Comparison of ENCODE assay signal across 2 cellular contexts in the genomic region with DNA sequence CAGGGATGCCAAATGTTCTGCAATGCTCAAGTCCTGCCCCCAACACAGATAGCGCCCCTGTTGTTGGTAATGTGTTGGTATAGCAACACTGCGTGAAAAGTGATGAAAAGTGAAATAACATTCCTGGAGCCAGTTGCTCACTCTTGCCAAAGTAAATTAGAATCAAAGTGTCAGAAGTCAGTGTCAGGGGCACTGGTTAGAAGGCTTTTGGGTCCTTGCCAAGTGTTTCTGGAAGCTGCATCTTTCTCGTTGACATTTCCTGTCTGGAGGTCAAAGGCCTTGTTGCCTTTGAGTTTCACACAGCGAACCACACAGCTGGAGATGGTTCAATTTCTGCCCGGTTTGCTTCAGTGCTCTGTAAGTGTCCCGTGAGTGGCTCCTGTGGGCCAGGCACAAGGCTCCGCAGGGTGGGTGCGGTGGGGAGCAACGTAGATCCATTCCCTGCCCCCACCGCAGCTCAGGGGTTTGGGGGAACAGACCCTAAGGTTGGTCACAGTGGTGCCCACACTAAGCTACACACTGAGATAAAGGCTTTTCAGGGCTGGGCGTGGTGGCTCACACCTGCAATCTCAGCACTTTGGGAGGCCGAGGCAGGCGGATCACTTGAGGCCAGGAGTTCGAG.
TF ChIP-seq lines count a peak whose summit lies in the region.

No MANE protein-coding gene starts in this region.

TF ChIP-seq in HCT116, 20 proteins besides CTCF, POLR2A, EP300 and RAD21:
- TF ChIP-seq, protein P1, sequence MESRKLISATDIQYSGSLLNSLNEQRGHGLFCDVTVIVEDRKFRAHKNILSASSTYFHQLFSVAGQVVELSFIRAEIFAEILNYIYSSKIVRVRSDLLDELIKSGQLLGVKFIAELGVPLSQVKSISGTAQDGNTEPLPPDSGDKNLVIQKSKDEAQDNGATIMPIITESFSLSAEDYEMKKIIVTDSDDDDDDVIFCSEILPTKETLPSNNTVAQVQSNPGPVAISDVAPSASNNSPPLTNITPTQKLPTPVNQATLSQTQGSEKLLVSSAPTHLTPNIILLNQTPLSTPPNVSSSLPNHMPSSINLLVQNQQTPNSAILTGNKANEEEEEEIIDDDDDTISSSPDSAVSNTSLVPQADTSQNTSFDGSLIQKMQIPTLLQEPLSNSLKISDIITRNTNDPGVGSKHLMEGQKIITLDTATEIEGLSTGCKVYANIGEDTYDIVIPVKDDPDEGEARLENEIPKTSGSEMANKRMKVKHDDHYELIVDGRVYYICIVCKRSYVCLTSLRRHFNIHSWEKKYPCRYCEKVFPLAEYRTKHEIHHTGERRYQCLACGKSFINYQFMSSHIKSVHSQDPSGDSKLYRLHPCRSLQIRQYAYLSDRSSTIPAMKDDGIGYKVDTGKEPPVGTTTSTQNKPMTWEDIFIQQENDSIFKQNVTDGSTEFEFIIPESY (IDR thresholded peaks at IDR 0.05; ENCODE audit: extremely low read depth, insufficient replicate concordance, low read length): no peak
- TF ChIP-seq FOSL1 (IDR thresholded peaks at IDR 0.05; ENCODE audit: low read depth): no peak
- no peak for TF ChIP-seq YY1 (IDR thresholded peaks at IDR 0.05; ENCODE audit: extremely low read depth, insufficient replicate concordance, low read depth, low read length)
- no peak for TF ChIP-seq SIN3A (IDR thresholded peaks at IDR 0.05; ENCODE audit: low read depth)
- TF ChIP-seq TCF7L2 (IDR thresholded peaks at IDR 0.05; ENCODE audit: borderline replicate concordance, extremely low read depth, insufficient read depth, insufficient read length): no peak
- no peak for TF ChIP-seq CEBPB (IDR thresholded peaks at IDR 0.05; ENCODE audit: low read depth)
- no peak for TF ChIP-seq SP1 (IDR thresholded peaks at IDR 0.05; ENCODE audit: low read depth)
- no peak for TF ChIP-seq EZH2 (IDR thresholded peaks at IDR 0.05)
- no peak for TF ChIP-seq SRF (IDR thresholded peaks at IDR 0.05; ENCODE audit: low read depth)
- no peak for TF ChIP-seq ELF1 (IDR thresholded peaks at IDR 0.05; ENCODE audit: borderline replicate concordance, low read depth)
- TF ChIP-seq, protein P2, sequence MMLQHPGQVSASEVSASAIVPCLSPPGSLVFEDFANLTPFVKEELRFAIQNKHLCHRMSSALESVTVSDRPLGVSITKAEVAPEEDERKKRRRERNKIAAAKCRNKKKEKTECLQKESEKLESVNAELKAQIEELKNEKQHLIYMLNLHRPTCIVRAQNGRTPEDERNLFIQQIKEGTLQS (IDR thresholded peaks at IDR 0.05): no peak
- TF ChIP-seq ZNF274 (IDR thresholded peaks at IDR 0.05; ENCODE audit: low read depth, low read length): no peak
- TF ChIP-seq EGR1 (IDR thresholded peaks at IDR 0.05; ENCODE audit: low read depth): no peak
- TF ChIP-seq ZFX (IDR thresholded peaks at IDR 0.05): no peak
- TF ChIP-seq CBX3 (IDR thresholded peaks at IDR 0.05; ENCODE audit: low read depth): no peak
- TF ChIP-seq, protein P3, sequence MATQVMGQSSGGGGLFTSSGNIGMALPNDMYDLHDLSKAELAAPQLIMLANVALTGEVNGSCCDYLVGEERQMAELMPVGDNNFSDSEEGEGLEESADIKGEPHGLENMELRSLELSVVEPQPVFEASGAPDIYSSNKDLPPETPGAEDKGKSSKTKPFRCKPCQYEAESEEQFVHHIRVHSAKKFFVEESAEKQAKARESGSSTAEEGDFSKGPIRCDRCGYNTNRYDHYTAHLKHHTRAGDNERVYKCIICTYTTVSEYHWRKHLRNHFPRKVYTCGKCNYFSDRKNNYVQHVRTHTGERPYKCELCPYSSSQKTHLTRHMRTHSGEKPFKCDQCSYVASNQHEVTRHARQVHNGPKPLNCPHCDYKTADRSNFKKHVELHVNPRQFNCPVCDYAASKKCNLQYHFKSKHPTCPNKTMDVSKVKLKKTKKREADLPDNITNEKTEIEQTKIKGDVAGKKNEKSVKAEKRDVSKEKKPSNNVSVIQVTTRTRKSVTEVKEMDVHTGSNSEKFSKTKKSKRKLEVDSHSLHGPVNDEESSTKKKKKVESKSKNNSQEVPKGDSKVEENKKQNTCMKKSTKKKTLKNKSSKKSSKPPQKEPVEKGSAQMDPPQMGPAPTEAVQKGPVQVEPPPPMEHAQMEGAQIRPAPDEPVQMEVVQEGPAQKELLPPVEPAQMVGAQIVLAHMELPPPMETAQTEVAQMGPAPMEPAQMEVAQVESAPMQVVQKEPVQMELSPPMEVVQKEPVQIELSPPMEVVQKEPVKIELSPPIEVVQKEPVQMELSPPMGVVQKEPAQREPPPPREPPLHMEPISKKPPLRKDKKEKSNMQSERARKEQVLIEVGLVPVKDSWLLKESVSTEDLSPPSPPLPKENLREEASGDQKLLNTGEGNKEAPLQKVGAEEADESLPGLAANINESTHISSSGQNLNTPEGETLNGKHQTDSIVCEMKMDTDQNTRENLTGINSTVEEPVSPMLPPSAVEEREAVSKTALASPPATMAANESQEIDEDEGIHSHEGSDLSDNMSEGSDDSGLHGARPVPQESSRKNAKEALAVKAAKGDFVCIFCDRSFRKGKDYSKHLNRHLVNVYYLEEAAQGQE (IDR thresholded peaks at IDR 0.05; ENCODE audit: low read depth): no peak
- TF ChIP-seq, protein P4, sequence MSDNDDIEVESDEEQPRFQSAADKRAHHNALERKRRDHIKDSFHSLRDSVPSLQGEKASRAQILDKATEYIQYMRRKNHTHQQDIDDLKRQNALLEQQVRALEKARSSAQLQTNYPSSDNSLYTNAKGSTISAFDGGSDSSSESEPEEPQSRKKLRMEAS (IDR thresholded peaks at IDR 0.05): no peak
- TF ChIP-seq POLR2AphosphoS5 (IDR thresholded peaks at IDR 0.05; ENCODE audit: low read depth, low read length): no peak
- no peak for TF ChIP-seq JUND (IDR thresholded peaks at IDR 0.05)

TF ChIP-seq in HepG2, 621 proteins besides CTCF, POLR2A, EP300 and RAD21 (continues in another document):
- TF ChIP-seq HMG20A (CRISPR knock-in tag; IDR thresholded peaks at IDR 0.05; ENCODE audit: borderline replicate concordance): peak; percentile 96
- TF ChIP-seq, protein P5, sequence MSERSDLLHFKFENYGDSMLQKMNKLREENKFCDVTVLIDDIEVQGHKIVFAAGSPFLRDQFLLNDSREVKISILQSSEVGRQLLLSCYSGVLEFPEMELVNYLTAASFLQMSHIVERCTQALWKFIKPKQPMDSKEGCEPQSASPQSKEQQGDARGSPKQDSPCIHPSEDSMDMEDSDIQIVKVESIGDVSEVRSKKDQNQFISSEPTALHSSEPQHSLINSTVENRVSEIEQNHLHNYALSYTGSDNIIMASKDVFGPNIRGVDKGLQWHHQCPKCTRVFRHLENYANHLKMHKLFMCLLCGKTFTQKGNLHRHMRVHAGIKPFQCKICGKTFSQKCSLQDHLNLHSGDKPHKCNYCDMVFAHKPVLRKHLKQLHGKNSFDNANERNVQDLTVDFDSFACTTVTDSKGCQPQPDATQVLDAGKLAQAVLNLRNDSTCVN (CRISPR knock-in tag; IDR thresholded peaks at IDR 0.05; ENCODE audit: borderline replicate concordance): peak; percentile 98
- TF ChIP-seq ARHGAP35 (CRISPR knock-in tag; IDR thresholded peaks at IDR 0.05; ENCODE audit: borderline replicate concordance): 0 out of 2 replicates have a peak, but pooled peaks have one; percentile 40
- TF ChIP-seq, protein P6, sequence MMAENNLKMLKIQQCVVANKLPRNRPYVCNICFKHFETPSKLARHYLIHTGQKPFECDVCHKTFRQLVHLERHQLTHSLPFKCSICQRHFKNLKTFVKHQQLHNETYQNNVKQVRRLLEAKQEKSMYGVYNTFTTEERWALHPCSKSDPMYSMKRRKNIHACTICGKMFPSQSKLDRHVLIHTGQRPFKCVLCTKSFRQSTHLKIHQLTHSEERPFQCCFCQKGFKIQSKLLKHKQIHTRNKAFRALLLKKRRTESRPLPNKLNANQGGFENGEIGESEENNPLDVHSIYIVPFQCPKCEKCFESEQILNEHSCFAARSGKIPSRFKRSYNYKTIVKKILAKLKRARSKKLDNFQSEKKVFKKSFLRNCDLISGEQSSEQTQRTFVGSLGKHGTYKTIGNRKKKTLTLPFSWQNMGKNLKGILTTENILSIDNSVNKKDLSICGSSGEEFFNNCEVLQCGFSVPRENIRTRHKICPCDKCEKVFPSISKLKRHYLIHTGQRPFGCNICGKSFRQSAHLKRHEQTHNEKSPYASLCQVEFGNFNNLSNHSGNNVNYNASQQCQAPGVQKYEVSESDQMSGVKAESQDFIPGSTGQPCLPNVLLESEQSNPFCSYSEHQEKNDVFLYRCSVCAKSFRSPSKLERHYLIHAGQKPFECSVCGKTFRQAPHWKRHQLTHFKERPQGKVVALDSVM (CRISPR knock-in tag; IDR thresholded peaks at IDR 0.05): no peak; the same call in 1 of the 2 replicates
- no peak for TF ChIP-seq GTF3A (CRISPR knock-in tag; conservative IDR thresholded peaks at IDR 0.05)
- TF ChIP-seq, protein P7, sequence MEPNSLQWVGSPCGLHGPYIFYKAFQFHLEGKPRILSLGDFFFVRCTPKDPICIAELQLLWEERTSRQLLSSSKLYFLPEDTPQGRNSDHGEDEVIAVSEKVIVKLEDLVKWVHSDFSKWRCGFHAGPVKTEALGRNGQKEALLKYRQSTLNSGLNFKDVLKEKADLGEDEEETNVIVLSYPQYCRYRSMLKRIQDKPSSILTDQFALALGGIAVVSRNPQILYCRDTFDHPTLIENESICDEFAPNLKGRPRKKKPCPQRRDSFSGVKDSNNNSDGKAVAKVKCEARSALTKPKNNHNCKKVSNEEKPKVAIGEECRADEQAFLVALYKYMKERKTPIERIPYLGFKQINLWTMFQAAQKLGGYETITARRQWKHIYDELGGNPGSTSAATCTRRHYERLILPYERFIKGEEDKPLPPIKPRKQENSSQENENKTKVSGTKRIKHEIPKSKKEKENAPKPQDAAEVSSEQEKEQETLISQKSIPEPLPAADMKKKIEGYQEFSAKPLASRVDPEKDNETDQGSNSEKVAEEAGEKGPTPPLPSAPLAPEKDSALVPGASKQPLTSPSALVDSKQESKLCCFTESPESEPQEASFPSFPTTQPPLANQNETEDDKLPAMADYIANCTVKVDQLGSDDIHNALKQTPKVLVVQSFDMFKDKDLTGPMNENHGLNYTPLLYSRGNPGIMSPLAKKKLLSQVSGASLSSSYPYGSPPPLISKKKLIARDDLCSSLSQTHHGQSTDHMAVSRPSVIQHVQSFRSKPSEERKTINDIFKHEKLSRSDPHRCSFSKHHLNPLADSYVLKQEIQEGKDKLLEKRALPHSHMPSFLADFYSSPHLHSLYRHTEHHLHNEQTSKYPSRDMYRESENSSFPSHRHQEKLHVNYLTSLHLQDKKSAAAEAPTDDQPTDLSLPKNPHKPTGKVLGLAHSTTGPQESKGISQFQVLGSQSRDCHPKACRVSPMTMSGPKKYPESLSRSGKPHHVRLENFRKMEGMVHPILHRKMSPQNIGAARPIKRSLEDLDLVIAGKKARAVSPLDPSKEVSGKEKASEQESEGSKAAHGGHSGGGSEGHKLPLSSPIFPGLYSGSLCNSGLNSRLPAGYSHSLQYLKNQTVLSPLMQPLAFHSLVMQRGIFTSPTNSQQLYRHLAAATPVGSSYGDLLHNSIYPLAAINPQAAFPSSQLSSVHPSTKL (CRISPR knock-in tag; IDR thresholded peaks at IDR 0.05): peak; percentile 98
- no peak for TF ChIP-seq ZNF235 (CRISPR knock-in tag; IDR thresholded peaks at IDR 0.05; ENCODE audit: borderline replicate concordance)
- TF ChIP-seq PCBP1 (IDR thresholded peaks at IDR 0.05; ENCODE audit: borderline replicate concordance, low read depth, low read length): no peak
- TF ChIP-seq ZNF550 (CRISPR knock-in tag; IDR thresholded peaks at IDR 0.05; ENCODE audit: borderline replicate concordance): 0 out of 2 replicates have a peak, but pooled peaks have one; percentile 39
- peak; percentile 89 for TF ChIP-seq TBL1XR1 (IDR thresholded peaks at IDR 0.05; ENCODE audit: borderline replicate concordance, low read length, partially characterized antibody)
- TF ChIP-seq KDM3A (CRISPR knock-in tag; IDR thresholded peaks at IDR 0.05; ENCODE audit: low read depth): peak; percentile 59; the same call in 1 of the 2 replicates
- TF ChIP-seq, protein P8, sequence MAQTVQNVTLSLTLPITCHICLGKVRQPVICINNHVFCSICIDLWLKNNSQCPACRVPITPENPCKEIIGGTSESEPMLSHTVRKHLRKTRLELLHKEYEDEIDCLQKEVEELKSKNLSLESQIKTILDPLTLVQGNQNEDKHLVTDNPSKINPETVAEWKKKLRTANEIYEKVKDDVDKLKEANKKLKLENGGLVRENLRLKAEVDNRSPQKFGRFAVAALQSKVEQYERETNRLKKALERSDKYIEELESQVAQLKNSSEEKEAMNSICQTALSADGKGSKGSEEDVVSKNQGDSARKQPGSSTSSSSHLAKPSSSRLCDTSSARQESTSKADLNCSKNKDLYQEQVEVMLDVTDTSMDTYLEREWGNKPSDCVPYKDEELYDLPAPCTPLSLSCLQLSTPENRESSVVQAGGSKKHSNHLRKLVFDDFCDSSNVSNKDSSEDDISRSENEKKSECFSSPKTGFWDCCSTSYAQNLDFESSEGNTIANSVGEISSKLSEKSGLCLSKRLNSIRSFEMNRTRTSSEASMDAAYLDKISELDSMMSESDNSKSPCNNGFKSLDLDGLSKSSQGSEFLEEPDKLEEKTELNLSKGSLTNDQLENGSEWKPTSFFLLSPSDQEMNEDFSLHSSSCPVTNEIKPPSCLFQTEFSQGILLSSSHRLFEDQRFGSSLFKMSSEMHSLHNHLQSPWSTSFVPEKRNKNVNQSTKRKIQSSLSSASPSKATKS (CRISPR knock-in tag; IDR thresholded peaks at IDR 0.05): no peak
- TF ChIP-seq, protein P9, sequence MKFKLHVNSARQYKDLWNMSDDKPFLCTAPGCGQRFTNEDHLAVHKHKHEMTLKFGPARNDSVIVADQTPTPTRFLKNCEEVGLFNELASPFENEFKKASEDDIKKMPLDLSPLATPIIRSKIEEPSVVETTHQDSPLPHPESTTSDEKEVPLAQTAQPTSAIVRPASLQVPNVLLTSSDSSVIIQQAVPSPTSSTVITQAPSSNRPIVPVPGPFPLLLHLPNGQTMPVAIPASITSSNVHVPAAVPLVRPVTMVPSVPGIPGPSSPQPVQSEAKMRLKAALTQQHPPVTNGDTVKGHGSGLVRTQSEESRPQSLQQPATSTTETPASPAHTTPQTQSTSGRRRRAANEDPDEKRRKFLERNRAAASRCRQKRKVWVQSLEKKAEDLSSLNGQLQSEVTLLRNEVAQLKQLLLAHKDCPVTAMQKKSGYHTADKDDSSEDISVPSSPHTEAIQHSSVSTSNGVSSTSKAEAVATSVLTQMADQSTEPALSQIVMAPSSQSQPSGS (CRISPR knock-in tag; IDR thresholded peaks at IDR 0.05): peak; percentile 68; the same call in 1 of the 2 replicates
- TF ChIP-seq, protein P10, sequence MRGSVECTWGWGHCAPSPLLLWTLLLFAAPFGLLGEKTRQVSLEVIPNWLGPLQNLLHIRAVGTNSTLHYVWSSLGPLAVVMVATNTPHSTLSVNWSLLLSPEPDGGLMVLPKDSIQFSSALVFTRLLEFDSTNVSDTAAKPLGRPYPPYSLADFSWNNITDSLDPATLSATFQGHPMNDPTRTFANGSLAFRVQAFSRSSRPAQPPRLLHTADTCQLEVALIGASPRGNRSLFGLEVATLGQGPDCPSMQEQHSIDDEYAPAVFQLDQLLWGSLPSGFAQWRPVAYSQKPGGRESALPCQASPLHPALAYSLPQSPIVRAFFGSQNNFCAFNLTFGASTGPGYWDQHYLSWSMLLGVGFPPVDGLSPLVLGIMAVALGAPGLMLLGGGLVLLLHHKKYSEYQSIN (CRISPR knock-in tag; IDR thresholded peaks at IDR 0.05; ENCODE audit: borderline replicate concordance): no peak
- TF ChIP-seq NR2F2 (IDR thresholded peaks at IDR 0.05; ENCODE audit: borderline replicate concordance, low read depth): peak; percentile 99
- TF ChIP-seq TBX2 (CRISPR knock-in tag; IDR thresholded peaks at IDR 0.05; ENCODE audit: borderline replicate concordance): peak; percentile 99
- no peak for TF ChIP-seq ZNF674 (CRISPR knock-in tag; IDR thresholded peaks at IDR 0.05; ENCODE audit: low read depth)
- no peak for TF ChIP-seq ZNF589 (CRISPR knock-in tag; conservative IDR thresholded peaks at IDR 0.05)
- TF ChIP-seq CCAR2 (optimal IDR thresholded peaks at IDR 0.05; ENCODE audit: low read depth, low read length): peak; percentile 51
- TF ChIP-seq NCOA1 (CRISPR knock-in tag; IDR thresholded peaks at IDR 0.05): no peak; the same call in 1 of the 2 replicates
- TF ChIP-seq ZC3H13 (CRISPR knock-in tag; IDR thresholded peaks at IDR 0.05): no peak
- 0 out of 2 replicates have a peak, but pooled peaks have one; percentile 51 for TF ChIP-seq ZNF792 (CRISPR knock-in tag; IDR thresholded peaks at IDR 0.05)
